10 cellular contexts compared by ENCODE assay signal in genomic region chr19:44740351-44740824, GRCh38. TPM values are rescaled to one million over a fixed set of nuclear protein-coding genes. Genes with fewer than 3 reads are reported as not detected.
DNase-seq lines count a peak whose midpoint lies in the region; ATAC-seq and TF ChIP-seq lines count a peak whose summit lies in the region.
"Had no signal": no experiment of that assay in that cellular context is flagged by ENCODE, and none has a peak within 500 bp of the region (broad histone marks: within the 10 kb centered on the region; RNA-seq: fewer than 3 reads in every experiment).

No MANE protein-coding gene starts in this region.

- CTCF ChIA-PET in Calu3 (lab: Charles Lee): interaction anchor here (0.6 to 2.3 kb wide), 6 partner anchors 15 to 460 kb away, joined by 3 to 14 read pairs (median 6); partner anchors contain the start of gene PVR

- H3K36me3 ChIP-seq in colonic mucosa (no peaks in the 10 kb centered on the region), parathyroid adenoma (ENCODE audit: control insufficient read depth, insufficient read depth, low read length) (no peaks in the 10 kb centered on the region)

- H3K4me1 ChIP-seq in colonic mucosa (peaks cover 36% of the 10 kb centered on the region), parathyroid adenoma (peaks cover 39% of the 10 kb centered on the region)

- peaks cover 27% of the 10 kb centered on the region for H3K36me3 Mint-ChIP-seq in Calu3 (ENCODE audit: insufficient read depth, unreplicated experiment)

- BruUV-seq in Calu3 (replicated peaks; lab: Mats Ljungman, UMichigan): no TSS peak

- no peaks in the 10 kb centered on the region for H3K79me2 ChIP-seq in parathyroid adenoma

- H2AFZ ChIP-seq in parathyroid adenoma: peak overlapping the region; percentile 63

- DNase-seq in Calu3 (no peak), Kasumi-1 (lab: John Stamatoyannopoulos, UW) (peak; percentile 18 to 29), colonic mucosa (peak; percentile 34), glomerular visceral epithelial cell (ENCODE audit: extremely low spot score) (no peak)
- no peak for DNase-seq in activated CD4-positive, CD25-positive, alpha-beta regulatory T cell (lab: John Stamatoyannopoulos, UW)
- DNase-seq: activated gamma-delta T cell treated with Interleukin-2 at 50 U/mL for 16 hours had no signal

- no peak overlapping the region for H3K4me2 ChIP-seq in parathyroid adenoma (ENCODE audit: low read length)

- no peaks in the 10 kb centered on the region for H3K9me3 Mint-ChIP-seq in Calu3 (ENCODE audit: low read depth, unreplicated experiment)

- H3K4me3 Mint-ChIP-seq in Calu3 (ENCODE audit: low read depth, unreplicated experiment): no peak overlapping the region

- TF ChIP-seq CTCF in Calu3 (IDR thresholded peaks at IDR 0.05; ENCODE audit: unreplicated experiment) (no peak), colonic mucosa (IDR thresholded peaks at IDR 0.05) (no peak), parathyroid adenoma (IDR thresholded peaks at IDR 0.05) (no peak)

- no peaks in the 10 kb centered on the region for H3K27me3 Mint-ChIP-seq in Calu3 (ENCODE audit: unreplicated experiment)

- H3K4me1 Mint-ChIP-seq in Calu3 (ENCODE audit: low read depth, unreplicated experiment): peaks cover 61% of the 10 kb centered on the region

- H3K4me3 ChIP-seq in colonic mucosa: no peak overlapping the region
- no peak overlapping the region for H3K4me3 ChIP-seq in parathyroid adenoma (ENCODE audit: low read depth, low read length)

- H3K9me3 ChIP-seq in colonic mucosa (no peaks in the 10 kb centered on the region), parathyroid adenoma (ENCODE audit: control insufficient read depth, low read length) (no peaks in the 10 kb centered on the region)

- H3K27ac ChIP-seq in colonic mucosa (peak overlapping the region; percentile 99), parathyroid adenoma (no peak overlapping the region)

- H3K9ac ChIP-seq in colonic mucosa (ENCODE audit: low read depth in 2 of 2, low read length in 2 of 2) (peak overlapping the region; percentile 24 to 46), parathyroid adenoma (no peak overlapping the region)

- no peak for ATAC-seq in GM21381 (IDR thresholded peaks at IDR 0.05; ENCODE audit: unreplicated experiment)
- no peak for ATAC-seq in HG03095 (IDR thresholded peaks at IDR 0.05; ENCODE audit: unreplicated experiment)

- intact Hi-C loops in Calu3 (cut with micrococcal nuclease; ENCODE audit: unreplicated experiment): no loop called here
- intact Hi-C loops in colonic mucosa (cut with DNase I): no loop called here

- peak overlapping the region; percentile 23 for H3K27ac Mint-ChIP-seq in Calu3 (ENCODE audit: unreplicated experiment)

- H3K27me3 ChIP-seq in colonic mucosa (no peaks in the 10 kb centered on the region), parathyroid adenoma (ENCODE audit: control insufficient read depth, insufficient read depth, low read length) (no peaks in the 10 kb centered on the region)

RNA-seq across cellular contexts. Expression of gene BCL3, which starts 8.1 kb away (rescaled TPM):
- total RNA-seq in Calu3 (2022) (37.7 and 41.5 TPM in 2 replicates), colonic mucosa (10 to 100 TPM; 76.4 to 99.5 TPM)

RNA-seq across cellular contexts. Expression of gene CBLC, which starts 37.3 kb away (rescaled TPM):
- 54.3 and 63.1 TPM in 2 replicates for total RNA-seq in Calu3 (2022)
- total RNA-seq in colonic mucosa: 10 to 100 TPM; 65.6 to 78.0 TPM
- total RNA-seq: LHCN-M2 had no signal

RNA-seq across cellular contexts. Expression of gene CEACAM16, which starts 41.4 kb away (rescaled TPM):
- 0.38 TPM in 1 of 2 replicates, not detected in the other for total RNA-seq in Calu3 (2022)
- under 1 TPM in 1 of 2 donors, not detected in 1; 0.52 TPM for total RNA-seq in colonic mucosa
- total RNA-seq: LHCN-M2 had no signal

Comparison
In these comparisons a context has a peak if more than half of its experiments do, and no peak if none do; other contexts are left out.
1. DNase-seq: peak in Kasumi-1 (2 of 2) and colonic mucosa (single experiment); none in Calu3 (single experiment), glomerular visceral epithelial cell (single experiment) and activated CD4-positive, CD25-positive, alpha-beta regulatory T cell (0 of 4).